8 cellular contexts compared by ENCODE assay signal in the genomic region with DNA sequence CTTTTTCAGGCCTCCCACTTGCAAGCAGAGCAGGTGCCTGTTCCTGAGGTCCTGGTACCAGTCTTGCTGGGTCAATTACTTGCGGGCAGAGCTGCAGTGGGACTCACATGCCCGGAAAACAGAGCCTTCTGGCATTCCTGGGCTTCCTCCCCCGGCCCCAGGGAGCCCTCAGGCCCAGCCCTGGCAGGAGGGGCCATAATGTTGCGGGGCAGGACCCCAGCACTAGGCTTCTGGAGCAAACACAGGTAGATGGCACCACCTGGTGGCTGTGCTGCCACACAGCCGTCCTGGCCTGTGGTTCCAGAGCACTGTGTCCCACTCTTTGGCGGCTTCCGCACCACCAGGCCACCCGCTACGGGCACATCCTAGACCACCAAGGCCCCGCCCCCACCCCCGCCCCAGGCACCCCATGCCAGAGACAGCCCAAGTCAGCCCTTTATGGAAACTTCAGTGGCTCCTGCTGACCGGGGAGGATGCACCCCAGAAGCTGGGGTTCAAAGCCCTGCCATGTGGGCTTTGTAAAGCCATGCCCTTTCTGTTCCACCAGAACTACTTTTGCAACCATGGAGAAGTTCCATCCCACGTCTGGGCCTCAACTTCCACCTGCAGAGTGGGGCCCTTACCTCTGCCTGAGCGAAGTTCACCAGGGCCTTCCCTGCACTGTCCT. TPM values are rescaled to one million over a fixed set of nuclear protein-coding genes. Genes with fewer than 3 reads are reported as not detected.
A peak's percentile ranks its signal among the peaks of the same experiment; 100 is the strongest.
DNase-seq lines count a peak whose midpoint lies in the region; ATAC-seq and TF ChIP-seq lines count a peak whose summit lies in the region.
"Not testable (repeated sequence)": the region's sequence is repeated elsewhere in the genome, so short reads cannot be mapped to it uniquely, and the experiment has no call there.

No MANE protein-coding gene starts in this region.

- H3K36me3 Mint-ChIP-seq in Caco-2 (ENCODE audit: insufficient read depth, unreplicated experiment); WTC11: not testable (repeated sequence)

- CTCF ChIA-PET in Caco-2 (lab: Charles Lee) (interaction anchor here (0.6 to 0.9 kb wide), 6 partner anchors 36 to 316 kb away, joined by 3 to 10 read pairs (median 5); a partner anchor contains a TSS), WTC11 (lab: Charles Lee) (interaction anchor here (0.5 to 3.4 kb wide), 15 partner anchors 10 to 1251 kb away, joined by 3 to 24 read pairs (median 4); a partner anchor contains a TSS)

- not testable (repeated sequence) for H3K27me3 ChIP-seq in Caco-2 (replicated peaks; ENCODE audit: control insufficient read depth, insufficient read depth, low read length); neutrophil

- not testable (repeated sequence) for H3K4me3 ChIP-seq in Caco-2 (ENCODE audit: low read depth, low read length); neutrophil (ENCODE audit: low read depth in 1 of 2, low read length in 1 of 2)

- H3K36me3 ChIP-seq in Caco-2 (ENCODE audit: control insufficient read depth, insufficient read depth, low read length); neutrophil: not testable (repeated sequence)

- H3K4me1 ChIP-seq in Caco-2; neutrophil (ENCODE audit: control insufficient read depth in 1 of 2, insufficient read depth in 1 of 2, low read depth in 1 of 2, low read length in 1 of 2): not testable (repeated sequence)

- not testable (repeated sequence) for H3K9me3 Mint-ChIP-seq in Caco-2 (ENCODE audit: unreplicated experiment); WTC11

- POLR2A ChIA-PET in Caco-2 (lab: Charles Lee); WTC11 (lab: Charles Lee): not testable (repeated sequence)

- intact Hi-C loops in Caco-2 (cut with micrococcal nuclease; ENCODE audit: unreplicated experiment) = loop anchor here (1.0 to 2.0 kb wide), 5 partner anchors 36 to 174 kb away; a partner anchor contains a TSS
- intact Hi-C loops in head of caudate nucleus (cut with DNase I) = not testable (repeated sequence)

- ATAC-seq in HG03280 (IDR thresholded peaks at IDR 0.05; ENCODE audit: unreplicated experiment) (peak; percentile 64), WTC11 (peak; percentile 85)

- H3K27ac Mint-ChIP-seq in Caco-2 (ENCODE audit: unreplicated experiment); WTC11: not testable (repeated sequence)

- DNase-seq in Caco-2 (peak; percentile 75 to 84), NCI-H526 treated with DMSO at 0.1 percent for 48 hours (lab: John Stamatoyannopoulos, UW) (peak; percentile 29), WTC11 (ENCODE audit: low spot score) (peak; percentile 94), amniotic epithelial cell (ENCODE audit: low read depth) (peak; percentile 42), head of caudate nucleus (peak in 41 of 42 donors; percentile 58 to 86 (median 70))
- DNase-seq in stimulated activated CD8-positive, alpha-beta memory T cell treated with anti-CD3 and anti-CD28 coated beads, Interleukin-7, amount 100 ng/mL, for 4 hours (ENCODE audit: low read depth in 2 of 2) = peak; percentile 18 to 41

- TF ChIP-seq CTCF in Caco-2 (IDR thresholded peaks at IDR 0.05; ENCODE audit: insufficient read depth in 1 of 2, low read depth in 1 of 2, low read length in 1 of 2, severe bottlenecking in 1 of 2, unreplicated experiment in 1 of 2) (peak; percentile 78 to 79), WTC11 (IDR thresholded peaks at IDR 0.05) (peak; percentile 87), neutrophil (IDR thresholded peaks at IDR 0.05) (peak; percentile 49)

- not testable (repeated sequence) for BruUV-seq in Caco-2 (replicated peaks; lab: Mats Ljungman, UMichigan)

- not testable (repeated sequence) for H3K9me3 ChIP-seq in Caco-2, neutrophil

- H3K4me1 Mint-ChIP-seq in Caco-2 (ENCODE audit: low read depth, unreplicated experiment) = peaks cover 14% of the 10 kb centered on the region
- peaks cover 30% of the 10 kb centered on the region for H3K4me1 Mint-ChIP-seq in WTC11

- not testable (repeated sequence) for H3K4me3 Mint-ChIP-seq in Caco-2 (ENCODE audit: unreplicated experiment); WTC11

- H3K27me3 Mint-ChIP-seq in Caco-2 (ENCODE audit: insufficient read depth, unreplicated experiment); WTC11 (ENCODE audit: low read depth): not testable (repeated sequence)

- not testable (repeated sequence) for H3K27ac ChIP-seq in neutrophil

TF ChIP-seq in WTC11, 78 proteins besides CTCF, POLR2A, EP300 and RAD21:
- TF ChIP-seq SP1 (CRISPR knock-in tag; conservative IDR thresholded peaks at IDR 0.05) = peak; percentile 51; the same call in 1 of the 2 replicates

RNA-seq across cellular contexts. Expression of a gene that starts 28.9 kb away (rescaled TPM):
- 0.12 and 0.20 TPM in 2 replicates for total RNA-seq in Caco-2 (2022)
- total RNA-seq in WTC11 (2021) = 2.9 to 3.6 TPM (median 3.6 TPM) in 3 replicates

RNA-seq across cellular contexts. Expression of a gene that starts 36.1 kb away (rescaled TPM):
- total RNA-seq in Caco-2 (2022) (17.9 and 19.4 TPM in 2 replicates), WTC11 (2021) (17.8 to 19.8 TPM (median 18.9 TPM) in 3 replicates)

RNA-seq across cellular contexts. Expression of a gene that starts 43.8 kb away (rescaled TPM):
- total RNA-seq in Caco-2 (2022) (58.4 and 60.4 TPM in 2 replicates), WTC11 (2021) (93.7 to 107 TPM (median 94.8 TPM) in 3 replicates)

RNA-seq across cellular contexts. Expression of a gene that starts 58.3 kb away (rescaled TPM):
- total RNA-seq in Caco-2 (2022) (10.6 and 12.5 TPM in 2 replicates), WTC11 (2021) (25.9 to 28.4 TPM (median 27.9 TPM) in 3 replicates)

Comparison
In these comparisons a context has a peak if more than half of its experiments do, and no peak if none do; other contexts are left out.
1. DNase-seq: peak in every context shown above with its lines; median percentile 94 in WTC11; 80 in Caco-2; 70 in head of caudate nucleus; 42 in amniotic epithelial cell; 30 in stimulated activated CD8-positive, alpha-beta memory T cell treated with anti-CD3 and anti-CD28 coated beads, Interleukin-7, amount 100 ng/mL, for 4 hours; 29 in NCI-H526 treated with DMSO at 0.1 percent for 48 hours.